Comparison of ENCODE assay signal across 8 cellular contexts in genomic region chr11:32176223-32176811, GRCh38.
DNase-seq lines count a peak whose midpoint lies in the region; ATAC-seq, FAIRE-seq and TF ChIP-seq lines count a peak whose summit lies in the region.

No MANE protein-coding gene starts in this region.

- no peak overlapping the region for H3K4me2 ChIP-seq in DND-41 (ENCODE audit: insufficient read depth, low read length)

- H3K9me3 Mint-ChIP-seq in activated T-cell treated with anti-CD3 and anti-CD28 coated beads, Interleukin-2, amount 50 U/mL, for 72 hours = no peaks in the 10 kb centered on the region

- no peak overlapping the region for H3K4me3 Mint-ChIP-seq in activated T-cell treated with anti-CD3 and anti-CD28 coated beads, Interleukin-2, amount 50 U/mL, for 72 hours

- DNase-seq in DND-41 (peak; percentile 84), LHCN-M2 (ENCODE audit: low read depth) (peak; percentile 81), RCC 7860 (ENCODE audit: low spot score) (peak; percentile 47), fibroblast of pulmonary artery (ENCODE audit: low read depth) (peak; percentile 88), substantia nigra (lab: John Stamatoyannopoulos, UW) (peak in 46 of 49 donors; percentile 5 to 84 (median 64))
- DNase-seq in activated T-cell treated with anti-CD3 and anti-CD28 coated beads, Interleukin-2, amount 50 U/mL, for 72 hours = peak; percentile 73 to 84

- no peak for FAIRE-seq in RCC 7860 (lab: Jason Lieb, UNC)

- peaks cover 11% of the 10 kb centered on the region for H3K27me3 Mint-ChIP-seq in activated T-cell treated with anti-CD3 and anti-CD28 coated beads, Interleukin-2, amount 50 U/mL, for 72 hours (ENCODE audit: low read depth)

- H3K4me3 ChIP-seq in DND-41 (ENCODE audit: low read depth in 1 of 2, low read length in 2 of 2) = no peak overlapping the region
- H3K4me3 ChIP-seq in fibroblast of pulmonary artery (replicated peaks; ENCODE audit: low read depth, low read length) = no peak overlapping the region
- H3K4me3 ChIP-seq in neutrophil (ENCODE audit: low read depth in 1 of 2, low read length in 1 of 2) = no peak overlapping the region

- H3K27ac Mint-ChIP-seq in activated T-cell treated with anti-CD3 and anti-CD28 coated beads, Interleukin-2, amount 50 U/mL, for 72 hours = no peak overlapping the region

- H3K36me3 Mint-ChIP-seq in activated T-cell treated with anti-CD3 and anti-CD28 coated beads, Interleukin-2, amount 50 U/mL, for 72 hours (ENCODE audit: insufficient read depth in 2 of 2) = no peaks in the 10 kb centered on the region

- ATAC-seq in DND-41 (ENCODE audit: insufficient read depth, low read depth) (peak; percentile 91), GM21723 (IDR thresholded peaks at IDR 0.05; ENCODE audit: unreplicated experiment) (peak; percentile 78)
- peak; percentile 68 to 83 for ATAC-seq in activated T-cell treated with anti-CD3 and anti-CD28 coated beads, Interleukin-2, amount 50 U/mL, for 72 hours (replicated peaks in 1 of 2)

- no peak overlapping the region for H2AFZ ChIP-seq in DND-41 (ENCODE audit: low read depth, low read length)

- TF ChIP-seq CTCF in DND-41 (IDR thresholded peaks at IDR 0.05; ENCODE audit: borderline replicate concordance, extremely low read depth, low read length, poor library complexity, severe bottlenecking) (peak; percentile 94), fibroblast of pulmonary artery (IDR thresholded peaks at IDR 0.05; ENCODE audit: low read length, missing control alignments) (peak; percentile 88), neutrophil (IDR thresholded peaks at IDR 0.05) (peak; percentile 54)

- peaks cover 2% of the 10 kb centered on the region for H3K4me1 Mint-ChIP-seq in activated T-cell treated with anti-CD3 and anti-CD28 coated beads, Interleukin-2, amount 50 U/mL, for 72 hours (ENCODE audit: low read depth)

- H3K36me3 ChIP-seq in DND-41 (ENCODE audit: insufficient read depth, low read length) = no peaks in the 10 kb centered on the region
- no peaks in the 10 kb centered on the region for H3K36me3 ChIP-seq in neutrophil

- H3K27me3 ChIP-seq in DND-41 (ENCODE audit: insufficient read depth, low read length, poor library complexity) (peaks cover 22% of the 10 kb centered on the region), neutrophil (peaks cover 18% of the 10 kb centered on the region)

- no peaks in the 10 kb centered on the region for H4K20me1 ChIP-seq in DND-41 (ENCODE audit: insufficient read depth, low read length)

- H3K4me1 ChIP-seq in DND-41 (ENCODE audit: insufficient read depth, low read length) = no peaks in the 10 kb centered on the region
- no peaks in the 10 kb centered on the region for H3K4me1 ChIP-seq in neutrophil (ENCODE audit: control insufficient read depth in 1 of 2, insufficient read depth in 1 of 2, low read depth in 1 of 2, low read length in 1 of 2)

- no peaks in the 10 kb centered on the region for H3K79me2 ChIP-seq in DND-41 (ENCODE audit: insufficient read depth, low read length)

- H3K9me3 ChIP-seq in DND-41 (ENCODE audit: insufficient read depth, low read length, severe bottlenecking) (no peaks in the 10 kb centered on the region), neutrophil (no peaks in the 10 kb centered on the region)

- no peak overlapping the region for H3K9ac ChIP-seq in DND-41 (ENCODE audit: low read depth, low read length)

- H3K27ac ChIP-seq in DND-41 (ENCODE audit: low read length) (no peak overlapping the region), neutrophil (no peak overlapping the region), substantia nigra (ENCODE audit: low read depth, low read length, poor library complexity, severe bottlenecking) (no peak overlapping the region)
